ENCODE assay signal across 8 cellular contexts in the genomic region with DNA sequence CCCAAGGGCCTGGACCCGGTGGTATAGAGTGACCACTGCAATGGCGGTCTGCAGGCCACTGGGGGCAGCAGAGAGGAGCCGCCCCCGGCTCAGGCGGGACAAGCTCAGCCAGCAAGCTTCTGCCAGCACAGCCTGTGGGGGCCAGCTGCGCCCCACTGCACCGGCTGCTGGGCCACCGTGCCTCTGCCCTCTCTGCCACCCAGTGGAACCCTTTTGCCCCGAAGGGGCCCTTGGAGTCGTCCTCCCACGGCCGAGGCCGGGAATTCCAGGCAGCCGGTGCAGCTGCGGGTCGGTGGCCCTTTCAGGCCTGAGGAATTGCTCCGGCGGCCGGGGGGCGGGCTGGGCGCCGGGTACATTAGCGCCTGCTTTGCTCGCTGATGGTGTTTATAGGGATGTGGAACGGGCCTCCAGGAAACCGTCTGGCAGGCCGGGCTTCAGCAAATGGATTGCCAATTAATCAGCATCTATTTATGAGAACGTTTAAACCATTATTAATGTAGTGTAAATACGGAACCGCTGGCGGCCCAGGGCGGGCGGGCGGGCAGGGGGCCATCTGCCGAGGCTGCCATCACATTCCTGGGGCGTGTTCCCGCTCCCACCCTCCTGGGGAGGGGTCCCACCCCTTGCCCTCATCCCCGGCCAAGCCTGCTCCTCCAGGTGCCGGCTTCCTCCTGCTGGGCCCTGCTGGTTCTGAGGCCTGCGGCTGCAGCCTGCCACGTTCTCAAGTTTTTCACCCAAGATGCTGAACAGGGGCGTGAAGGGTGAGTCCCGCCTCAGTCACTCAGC.
DNase-seq lines count a peak whose midpoint lies in the region; ATAC-seq and TF ChIP-seq lines count a peak whose summit lies in the region.

No MANE protein-coding gene starts in this region.

- peak; percentile 82 for DNase-seq in D341Med (ENCODE audit: low spot score)
- peak; percentile 37 for DNase-seq in cerebellar cortex (ENCODE audit: low spot score)
- peak in 1 of 2 donors; percentile 44 for DNase-seq in left colon
- DNase-seq in stimulated activated CD4-positive, alpha-beta T cell treated with anti-CD3 and anti-CD28 coated beads, Interleukin-4, amount 100 ng/mL, for 1 hour = peak; percentile 45
- no peak for DNase-seq in NCI-H2107 treated with DMSO at 0.1 percent for 48 hours (lab: John Stamatoyannopoulos, UW; ENCODE audit: unreplicated experiment)
- DNase-seq in NK-92 treated with Interleukin-12 subunit alpha and Interleukin-12 subunit beta, amount 100 ng/mL, for 24 hours (lab: John Stamatoyannopoulos, UW) = no peak

- peak; percentile 45 for ATAC-seq in HG02763 (IDR thresholded peaks at IDR 0.05; ENCODE audit: unreplicated experiment)
- peak; percentile 98 for ATAC-seq in SK-N-SH treated with all-trans-retinoic acid at 6 μM for 48 hours
- ATAC-seq in left colon = peak; percentile 95

- intact Hi-C loops in left colon (cut with DNase I, micrococcal nuclease) = no loop called here

TF ChIP-seq in SK-N-SH treated with all-trans-retinoic acid at 6 μM for 48 hours, 23 proteins besides CTCF, POLR2A, EP300 and RAD21:
- no peak for TF ChIP-seq ZNF565 (CRISPR knock-in tag; conservative IDR thresholded peaks at IDR 0.05; ENCODE audit: low read depth)
- TF ChIP-seq OSR1 (CRISPR knock-in tag; IDR thresholded peaks at IDR 0.05) = no peak
- TF ChIP-seq ISL1 (CRISPR knock-in tag; IDR thresholded peaks at IDR 0.05) = no peak
- TF ChIP-seq ARNTL (CRISPR knock-in tag; IDR thresholded peaks at IDR 0.05; ENCODE audit: borderline replicate concordance, low read depth) = no peak
- TF ChIP-seq, protein P1, sequence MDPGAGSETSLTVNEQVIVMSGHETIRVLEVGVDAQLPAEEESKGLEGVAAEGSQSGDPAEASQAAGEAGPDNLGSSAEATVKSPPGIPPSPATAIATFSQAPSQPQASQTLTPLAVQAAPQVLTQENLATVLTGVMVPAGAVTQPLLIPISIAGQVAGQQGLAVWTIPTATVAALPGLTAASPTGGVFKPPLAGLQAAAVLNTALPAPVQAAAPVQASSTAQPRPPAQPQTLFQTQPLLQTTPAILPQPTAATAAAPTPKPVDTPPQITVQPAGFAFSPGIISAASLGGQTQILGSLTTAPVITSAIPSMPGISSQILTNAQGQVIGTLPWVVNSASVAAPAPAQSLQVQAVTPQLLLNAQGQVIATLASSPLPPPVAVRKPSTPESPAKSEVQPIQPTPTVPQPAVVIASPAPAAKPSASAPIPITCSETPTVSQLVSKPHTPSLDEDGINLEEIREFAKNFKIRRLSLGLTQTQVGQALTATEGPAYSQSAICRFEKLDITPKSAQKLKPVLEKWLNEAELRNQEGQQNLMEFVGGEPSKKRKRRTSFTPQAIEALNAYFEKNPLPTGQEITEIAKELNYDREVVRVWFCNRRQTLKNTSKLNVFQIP (CRISPR knock-in tag; IDR thresholded peaks at IDR 0.05; ENCODE audit: borderline replicate concordance, low read depth) = no peak
- TF ChIP-seq, protein P2, sequence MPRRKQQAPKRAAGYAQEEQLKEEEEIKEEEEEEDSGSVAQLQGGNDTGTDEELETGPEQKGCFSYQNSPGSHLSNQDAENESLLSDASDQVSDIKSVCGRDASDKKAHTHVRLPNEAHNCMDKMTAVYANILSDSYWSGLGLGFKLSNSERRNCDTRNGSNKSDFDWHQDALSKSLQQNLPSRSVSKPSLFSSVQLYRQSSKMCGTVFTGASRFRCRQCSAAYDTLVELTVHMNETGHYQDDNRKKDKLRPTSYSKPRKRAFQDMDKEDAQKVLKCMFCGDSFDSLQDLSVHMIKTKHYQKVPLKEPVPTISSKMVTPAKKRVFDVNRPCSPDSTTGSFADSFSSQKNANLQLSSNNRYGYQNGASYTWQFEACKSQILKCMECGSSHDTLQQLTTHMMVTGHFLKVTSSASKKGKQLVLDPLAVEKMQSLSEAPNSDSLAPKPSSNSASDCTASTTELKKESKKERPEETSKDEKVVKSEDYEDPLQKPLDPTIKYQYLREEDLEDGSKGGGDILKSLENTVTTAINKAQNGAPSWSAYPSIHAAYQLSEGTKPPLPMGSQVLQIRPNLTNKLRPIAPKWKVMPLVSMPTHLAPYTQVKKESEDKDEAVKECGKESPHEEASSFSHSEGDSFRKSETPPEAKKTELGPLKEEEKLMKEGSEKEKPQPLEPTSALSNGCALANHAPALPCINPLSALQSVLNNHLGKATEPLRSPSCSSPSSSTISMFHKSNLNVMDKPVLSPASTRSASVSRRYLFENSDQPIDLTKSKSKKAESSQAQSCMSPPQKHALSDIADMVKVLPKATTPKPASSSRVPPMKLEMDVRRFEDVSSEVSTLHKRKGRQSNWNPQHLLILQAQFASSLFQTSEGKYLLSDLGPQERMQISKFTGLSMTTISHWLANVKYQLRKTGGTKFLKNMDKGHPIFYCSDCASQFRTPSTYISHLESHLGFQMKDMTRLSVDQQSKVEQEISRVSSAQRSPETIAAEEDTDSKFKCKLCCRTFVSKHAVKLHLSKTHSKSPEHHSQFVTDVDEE (CRISPR knock-in tag; IDR thresholded peaks at IDR 0.05) = no peak
- TF ChIP-seq ZFP30 (CRISPR knock-in tag; IDR thresholded peaks at IDR 0.05) = no peak
- TF ChIP-seq, protein P3, sequence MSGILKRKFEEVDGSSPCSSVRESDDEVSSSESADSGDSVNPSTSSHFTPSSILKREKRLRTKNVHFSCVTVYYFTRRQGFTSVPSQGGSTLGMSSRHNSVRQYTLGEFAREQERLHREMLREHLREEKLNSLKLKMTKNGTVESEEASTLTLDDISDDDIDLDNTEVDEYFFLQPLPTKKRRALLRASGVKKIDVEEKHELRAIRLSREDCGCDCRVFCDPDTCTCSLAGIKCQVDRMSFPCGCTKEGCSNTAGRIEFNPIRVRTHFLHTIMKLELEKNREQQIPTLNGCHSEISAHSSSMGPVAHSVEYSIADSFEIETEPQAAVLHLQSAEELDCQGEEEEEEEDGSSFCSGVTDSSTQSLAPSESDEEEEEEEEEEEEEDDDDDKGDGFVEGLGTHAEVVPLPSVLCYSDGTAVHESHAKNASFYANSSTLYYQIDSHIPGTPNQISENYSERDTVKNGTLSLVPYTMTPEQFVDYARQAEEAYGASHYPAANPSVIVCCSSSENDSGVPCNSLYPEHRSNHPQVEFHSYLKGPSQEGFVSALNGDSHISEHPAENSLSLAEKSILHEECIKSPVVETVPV (CRISPR knock-in tag; IDR thresholded peaks at IDR 0.05) = no peak
- TF ChIP-seq ZFP3 (CRISPR knock-in tag; IDR thresholded peaks at IDR 0.05) = no peak
- TF ChIP-seq TCF4 (CRISPR knock-in tag; IDR thresholded peaks at IDR 0.05; ENCODE audit: borderline replicate concordance) = no peak
- no peak for TF ChIP-seq SNAI2 (CRISPR knock-in tag; IDR thresholded peaks at IDR 0.05)
- no peak for TF ChIP-seq CSDC2 (CRISPR knock-in tag; IDR thresholded peaks at IDR 0.05)
- TF ChIP-seq, protein P4, sequence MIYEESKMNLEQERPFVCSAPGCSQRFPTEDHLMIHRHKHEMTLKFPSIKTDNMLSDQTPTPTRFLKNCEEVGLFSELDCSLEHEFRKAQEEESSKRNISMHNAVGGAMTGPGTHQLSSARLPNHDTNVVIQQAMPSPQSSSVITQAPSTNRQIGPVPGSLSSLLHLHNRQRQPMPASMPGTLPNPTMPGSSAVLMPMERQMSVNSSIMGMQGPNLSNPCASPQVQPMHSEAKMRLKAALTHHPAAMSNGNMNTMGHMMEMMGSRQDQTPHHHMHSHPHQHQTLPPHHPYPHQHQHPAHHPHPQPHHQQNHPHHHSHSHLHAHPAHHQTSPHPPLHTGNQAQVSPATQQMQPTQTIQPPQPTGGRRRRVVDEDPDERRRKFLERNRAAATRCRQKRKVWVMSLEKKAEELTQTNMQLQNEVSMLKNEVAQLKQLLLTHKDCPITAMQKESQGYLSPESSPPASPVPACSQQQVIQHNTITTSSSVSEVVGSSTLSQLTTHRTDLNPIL (CRISPR knock-in tag; IDR thresholded peaks at IDR 0.05; ENCODE audit: low read depth) = no peak
- TF ChIP-seq ZC3H10 (CRISPR knock-in tag; IDR thresholded peaks at IDR 0.05) = no peak
- TF ChIP-seq ZNF8 (CRISPR knock-in tag; IDR thresholded peaks at IDR 0.05) = no peak
- no peak for TF ChIP-seq RARB (CRISPR knock-in tag; IDR thresholded peaks at IDR 0.05)
- TF ChIP-seq BACH2 (CRISPR knock-in tag; IDR thresholded peaks at IDR 0.05; ENCODE audit: borderline replicate concordance) = no peak
- no peak for TF ChIP-seq ZNF70 (CRISPR knock-in tag; IDR thresholded peaks at IDR 0.05)
- no peak for TF ChIP-seq PPARA (CRISPR knock-in tag; IDR thresholded peaks at IDR 0.05; ENCODE audit: borderline replicate concordance)

Comparison
In these comparisons a context has a peak if more than half of its experiments do, and no peak if none do; other contexts are left out.
1. DNase-seq: peak in D341Med (single experiment), cerebellar cortex (single experiment) and stimulated activated CD4-positive, alpha-beta T cell treated with anti-CD3 and anti-CD28 coated beads, Interleukin-4, amount 100 ng/mL, for 1 hour (single experiment); none in NCI-H2107 treated with DMSO at 0.1 percent for 48 hours (single experiment) and NK-92 treated with Interleukin-12 subunit alpha and Interleukin-12 subunit beta, amount 100 ng/mL, for 24 hours (single experiment).
2. ATAC-seq: peak in every context shown above with its lines; median percentile 98 in SK-N-SH treated with all-trans-retinoic acid at 6 μM for 48 hours; 95 in left colon; 45 in HG02763.